7 cellular contexts compared by ENCODE assay signal in genomic region chr6:121448528-121448927, GRCh38. TPM values are rescaled to one million over a fixed set of nuclear protein-coding genes. Genes with fewer than 3 reads are reported as not detected.
DNase-seq lines count a peak whose midpoint lies in the region; FAIRE-seq and TF ChIP-seq lines count a peak whose summit lies in the region.
"Not testable (repeated sequence)": the region's sequence is repeated elsewhere in the genome, so short reads cannot be mapped to it uniquely, and the experiment has no call there.
"Had no signal": no experiment of that assay in that cellular context is flagged by ENCODE, and none has a peak within 500 bp of the region (broad histone marks: within the 10 kb centered on the region; RNA-seq: fewer than 3 reads in every experiment).

No MANE protein-coding gene starts in this region.

- peaks cover 27% of the 10 kb centered on the region for H3K36me3 Mint-ChIP-seq in Caco-2 (ENCODE audit: insufficient read depth, unreplicated experiment)
- H3K36me3 Mint-ChIP-seq in nephron progenitor cell (ENCODE audit: low read depth): peaks cover 80% of the 10 kb centered on the region

- dilution Hi-C loops in endothelial cell of umbilical vein (cut with MboI; ENCODE audit: extremely low pct_ligation_motif_present, low sequenced_read_pairs): not testable (repeated sequence)

- CTCF ChIA-PET in Caco-2 (lab: Charles Lee): not testable (repeated sequence)
- CTCF ChIA-PET in endothelial cell of umbilical vein (lab: Charles Lee): interaction anchor here (1.7 kb wide), 1 partner anchor 401 kb away, joined by 4 read pairs; no protein-coding TSS in a partner anchor

- TSS peak; percentile 41 for BruUV-seq in Caco-2 (replicated peaks; lab: Mats Ljungman, UMichigan)
- TSS peak; percentile 15 for BruUV-seq in endothelial cell of umbilical vein (replicated peaks; lab: Mats Ljungman, UMichigan)

- POLR2A ChIA-PET in Caco-2 (lab: Charles Lee); endothelial cell of umbilical vein (lab: Charles Lee): not testable (repeated sequence)

- peaks cover 59% of the 10 kb centered on the region for H3K79me2 ChIP-seq in endothelial cell of umbilical vein (ENCODE audit: control insufficient read depth, insufficient read depth, low read length)
- peaks cover 63% of the 10 kb centered on the region for H3K79me2 ChIP-seq in hepatocyte

- intact Hi-C loops in Caco-2 (cut with micrococcal nuclease; ENCODE audit: unreplicated experiment); endothelial cell of umbilical vein (cut with micrococcal nuclease): not testable (repeated sequence)

- not testable (repeated sequence) for TF ChIP-seq POLR2A in endothelial cell of umbilical vein (IDR thresholded peaks at IDR 0.05; ENCODE audit: low read depth, low read length)

- H3K9me3 Mint-ChIP-seq in Caco-2 (ENCODE audit: unreplicated experiment): not testable (repeated sequence)
- peaks cover 47% of the 10 kb centered on the region for H3K9me3 Mint-ChIP-seq in nephron progenitor cell

- 88% methylated on average over 2 of the region's 2 CpGs for WGBS in hepatocyte (ENCODE audit: low lambda C conversion rate, missing lambda C conversion rate)

- H3K4me1 ChIP-seq in Caco-2; adipocyte (ENCODE audit: control insufficient read depth, insufficient read depth, low read length); hepatocyte (ENCODE audit: insufficient read depth): not testable (repeated sequence)
- peaks cover 19% of the 10 kb centered on the region for H3K4me1 ChIP-seq in endothelial cell of umbilical vein (ENCODE audit: control insufficient read depth, extremely low read depth, insufficient read depth, low read length)

- not testable (repeated sequence) for H3K4me1 Mint-ChIP-seq in Caco-2 (ENCODE audit: low read depth, unreplicated experiment)
- peaks cover 19% of the 10 kb centered on the region for H3K4me1 Mint-ChIP-seq in nephron progenitor cell

- not testable (repeated sequence) for H3K9me1 ChIP-seq in endothelial cell of umbilical vein (replicated peaks; ENCODE audit: control insufficient read depth, extremely low read depth, insufficient read depth, low read length)

- not testable (repeated sequence) for H3K4me2 ChIP-seq in endothelial cell of umbilical vein (ENCODE audit: insufficient read depth, low read length); hepatocyte

- H3K27me3 ChIP-seq in Caco-2 (replicated peaks; ENCODE audit: control insufficient read depth, insufficient read depth, low read length); adipocyte (replicated peaks; ENCODE audit: control insufficient read depth, insufficient read depth, low read length); endothelial cell of umbilical vein (ENCODE audit: control insufficient read depth in 2 of 2, insufficient read depth in 2 of 2, low read length in 2 of 2); hepatocyte: not testable (repeated sequence)

- FAIRE-seq in endothelial cell of umbilical vein (lab: Jason Lieb, UNC): not testable (repeated sequence)

- not testable (repeated sequence) for H3K27ac ChIP-seq in endothelial cell of umbilical vein (ENCODE audit: insufficient read depth, low read depth, low read length)
- peak overlapping the region; percentile 9 for H3K27ac ChIP-seq in hepatocyte

- H3K4me3 Mint-ChIP-seq in Caco-2 (ENCODE audit: unreplicated experiment); nephron progenitor cell: not testable (repeated sequence)

- H3K27me3 Mint-ChIP-seq in Caco-2 (ENCODE audit: insufficient read depth, unreplicated experiment); nephron progenitor cell (ENCODE audit: low read depth, poor library complexity): not testable (repeated sequence)

- H3K27ac Mint-ChIP-seq in Caco-2 (ENCODE audit: unreplicated experiment): not testable (repeated sequence)
- peak overlapping the region; percentile 10 for H3K27ac Mint-ChIP-seq in nephron progenitor cell

- not testable (repeated sequence) for H3K36me3 ChIP-seq in Caco-2 (ENCODE audit: control insufficient read depth, insufficient read depth, low read length); hepatocyte (replicated peaks; ENCODE audit: insufficient read depth, low read depth)
- H3K36me3 ChIP-seq in adipocyte (ENCODE audit: control insufficient read depth, insufficient read depth, low read length, severe bottlenecking): peaks cover 48% of the 10 kb centered on the region
- H3K36me3 ChIP-seq in endothelial cell of umbilical vein (ENCODE audit: control insufficient read depth in 2 of 2, extremely low read depth in 1 of 2, insufficient read depth in 2 of 2, low read length in 2 of 2): peaks cover 16 to 17% of the 10 kb centered on the region in 2 experiments

- not testable (repeated sequence) for H3K4me3 ChIP-seq in Caco-2 (ENCODE audit: low read depth, low read length); adipocyte (ENCODE audit: low read length); endothelial cell of umbilical vein (replicated peaks in 1 of 3; ENCODE audit: insufficient read depth in 1 of 3, low read depth in 1 of 3, low read length in 3 of 3); hepatocyte

- not testable (repeated sequence) for H3K9me2 ChIP-seq in hepatocyte (replicated peaks; ENCODE audit: insufficient read depth)

- H3K9me3 ChIP-seq in Caco-2; adipocyte (ENCODE audit: control insufficient read depth, low read length); endothelial cell of umbilical vein (replicated peaks; ENCODE audit: control insufficient read depth, insufficient read depth, low read length); hepatocyte (ENCODE audit: low read depth): not testable (repeated sequence)

- H2AFZ ChIP-seq in endothelial cell of umbilical vein (ENCODE audit: low read depth, low read length); hepatocyte: not testable (repeated sequence)

- not testable (repeated sequence) for H4K20me1 ChIP-seq in endothelial cell of umbilical vein (replicated peaks; ENCODE audit: control insufficient read depth, extremely low read depth, insufficient read depth, low read length)
- H4K20me1 ChIP-seq in hepatocyte (ENCODE audit: insufficient read depth, poor library complexity, severe bottlenecking): peaks cover 44% of the 10 kb centered on the region

- not testable (repeated sequence) for H3K9ac ChIP-seq in adipocyte (ENCODE audit: low read length); endothelial cell of umbilical vein (replicated peaks; ENCODE audit: extremely low read depth, insufficient read depth, low read length)

- not testable (repeated sequence) for TF ChIP-seq CTCF in Caco-2 (IDR thresholded peaks at IDR 0.05; ENCODE audit: insufficient read depth in 1 of 2, low read depth in 1 of 2, low read length in 1 of 2, severe bottlenecking in 1 of 2, unreplicated experiment in 1 of 2); endothelial cell of umbilical vein (IDR thresholded peaks at IDR 0.05; ENCODE audit: extremely low read depth in 1 of 2, insufficient read depth in 1 of 2, low read depth in 1 of 2, low read length in 2 of 2); hepatocyte (IDR thresholded peaks at IDR 0.05; ENCODE audit: poor library complexity); nephron progenitor cell (IDR thresholded peaks at IDR 0.05)

- DNase-seq in Caco-2; endothelial cell of umbilical vein (ENCODE audit: low read depth, low spot score); hepatocyte (ENCODE audit: low spot score); nephron progenitor cell: not testable (repeated sequence)
- DNase-seq in HCEC 1CT (peak; percentile 40), adipocyte (ENCODE audit: low read depth) (peak; percentile 16)

RNA-seq across cellular contexts. Expression of gene GJA1, which starts 13.1 kb away (rescaled TPM):
- total RNA-seq in Caco-2 (2022) (54.5 and 56.7 TPM in 2 replicates), endothelial cell of umbilical vein (235 and 288 TPM in 2 replicates), hepatocyte (248 and 266 TPM in 2 replicates)
- polyA plus RNA-seq in endothelial cell of umbilical vein (155 and 185 TPM in 2 replicates), hepatocyte (86.0 and 91.5 TPM in 2 replicates)
- polyA plus RNA-seq in endothelial cell of umbilical vein (2011; cell fraction: cytosol; rRNA removed): 164 and 180 TPM in 2 replicates
- 150 and 213 TPM in 2 replicates for polyA plus RNA-seq in endothelial cell of umbilical vein (2011; cell fraction: nucleus; rRNA removed)
- 411 and 451 TPM in 2 replicates for polyA plus RNA-seq in endothelial cell of umbilical vein (2012)
- 426 and 450 TPM in 2 replicates for polyA minus RNA-seq in endothelial cell of umbilical vein
- polyA minus RNA-seq in endothelial cell of umbilical vein (2011; cell fraction: cytosol; rRNA and poly(A)+ RNA removed): not detected
- polyA minus RNA-seq in endothelial cell of umbilical vein (2011; cell fraction: nucleus; rRNA and poly(A)+ RNA removed): 173 and 254 TPM in 2 replicates
- total RNA-seq: CD4-positive, alpha-beta T cell had no signal
